ENCODE assay signal across 1 cellular context in genomic region chr15:70815011-70815410, GRCh38. TPM values are rescaled to one million over a fixed set of nuclear protein-coding genes. Genes with fewer than 3 reads are reported as not detected.
"Had no signal": no experiment of that assay in that cellular context is flagged by ENCODE, and none has a peak within 500 bp of the region (broad histone marks: within the 10 kb centered on the region; RNA-seq: fewer than 3 reads in every experiment).

No MANE protein-coding gene starts in this region.

RNA-seq across cellular contexts. Expression of gene LARP6, which starts 38.9 kb away (rescaled TPM):
- total RNA-seq: OCI-LY7 had no signal

RNA-seq across cellular contexts. Expression of gene UACA, which starts 51.7 kb away (rescaled TPM):
- total RNA-seq: OCI-LY7 had no signal
